In the genomic region with DNA sequence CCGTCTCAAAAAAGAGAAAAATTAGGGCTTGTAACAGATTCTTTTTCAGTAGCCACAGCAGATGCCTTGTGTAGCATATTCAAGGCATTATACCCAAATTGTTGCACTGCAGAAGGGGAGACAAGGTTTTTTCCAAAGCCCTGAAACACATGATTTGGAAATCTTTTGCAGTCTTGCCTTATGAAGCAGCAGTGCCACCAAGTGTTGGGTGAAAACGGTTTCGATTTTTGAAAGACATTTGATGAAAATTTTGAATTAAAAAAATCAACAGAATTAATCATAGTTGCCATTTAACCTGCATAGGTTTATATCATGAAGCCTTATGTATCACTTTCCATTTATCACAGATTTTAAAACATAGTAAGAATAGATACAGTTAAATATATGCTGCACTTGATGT, we compare ENCODE assay signal across 12 cellular contexts.
DNase-seq lines count a peak whose midpoint lies in the region; ATAC-seq and TF ChIP-seq lines count a peak whose summit lies in the region.
"Had no signal": no experiment of that assay in that cellular context is flagged by ENCODE, and none has a peak within 500 bp of the region (broad histone marks: within the 10 kb centered on the region; RNA-seq: fewer than 3 reads in every experiment).

No MANE protein-coding gene starts in this region.

- no peak overlapping the region for H3K27ac ChIP-seq in gastrocnemius medialis

- in situ Hi-C loops in gastrocnemius medialis (cut with MboI; ENCODE audit: low sequenced_read_pairs in 4 of 4) (no loop called here), GM13976 (cut with MboI; ENCODE audit: low sequenced_read_pairs, unreplicated experiment) (loop anchor here (25.0 kb wide), 1 partner anchor 901 kb away; a partner anchor contains a TSS)

- DNase-seq in D341Med (ENCODE audit: low spot score) (peak; percentile 33), NCI-H128 (lab: John Stamatoyannopoulos, UW; ENCODE audit: unreplicated experiment) (peak; percentile 21), astrocyte of the hippocampus (ENCODE audit: low read depth, low spot score) (peak; percentile 53), kidney epithelial cell (ENCODE audit: low read depth) (no peak), gastrocnemius medialis (no peak), GM13976 (ENCODE audit: low spot score) (no peak), GM19238 (ENCODE audit: insufficient read length, low spot score) (no peak)
- no peak for DNase-seq in central memory CD4-positive, alpha-beta T cell
- DNase-seq: activated naive CD8-positive, alpha-beta T cell treated with anti-CD3 and anti-CD28 coated beads, Interleukin-2, amount 10 ng/mL, durations not matched to agents 7 days and 5 days; EL; occipital lobe had no signal

- no peaks in the 10 kb centered on the region for H3K9me3 ChIP-seq in gastrocnemius medialis

- H3K4me3 ChIP-seq in kidney epithelial cell (ENCODE audit: low read depth, low read length) = no peak overlapping the region
- H3K4me3 ChIP-seq in gastrocnemius medialis = no peak overlapping the region

- TF ChIP-seq CTCF in kidney epithelial cell (IDR thresholded peaks at IDR 0.05; ENCODE audit: insufficient read depth, low read length, poor library complexity, severe bottlenecking) = peak; percentile 3
- no peak for TF ChIP-seq CTCF in gastrocnemius medialis (IDR thresholded peaks at IDR 0.05 in 4 of 5, conservative IDR thresholded peaks at IDR 0.05 in 1 of 5)
- no peak for TF ChIP-seq CTCF in GM13976 (IDR thresholded peaks at IDR 0.05; ENCODE audit: borderline replicate concordance, control extremely low read depth, extremely low read depth, insufficient read depth, missing control alignments)

- no peak for TF ChIP-seq POLR2A in gastrocnemius medialis (IDR thresholded peaks at IDR 0.05)

- H3K36me3 ChIP-seq in kidney epithelial cell (ENCODE audit: control insufficient read depth, insufficient read depth, low read length) (no peaks in the 10 kb centered on the region), gastrocnemius medialis (no peaks in the 10 kb centered on the region)

- H3K4me1 ChIP-seq in gastrocnemius medialis = no peaks in the 10 kb centered on the region

- intact Hi-C loops in gastrocnemius medialis (cut with DNase I; ENCODE audit: low total_unique reads) = no loop called here

- H3K27me3 ChIP-seq in kidney epithelial cell (ENCODE audit: control insufficient read depth, insufficient read depth, low read length) (no peaks in the 10 kb centered on the region), gastrocnemius medialis (no peaks in the 10 kb centered on the region)

- no peak for ATAC-seq in gastrocnemius medialis
- ATAC-seq: activated CD4-positive, CD25-positive, alpha-beta regulatory T cell treated with anti-CD3 and anti-CD28 coated beads, Interleukin-2, amount 50 U/mL, for 24 hours had no signal

Comparison
In these comparisons a context has a peak if more than half of its experiments do, and no peak if none do; other contexts are left out.
1. DNase-seq: peak in D341Med (single experiment), NCI-H128 (single experiment) and astrocyte of the hippocampus (single experiment); none in kidney epithelial cell (single experiment), central memory CD4-positive, alpha-beta T cell (single experiment), gastrocnemius medialis (0 of 2), GM13976 (single experiment) and GM19238 (single experiment).